ENCODE assay signal across 2 cellular contexts in genomic region chr16:1029259-1029545, GRCh38.
TF ChIP-seq lines count a peak whose summit lies in the region.

No MANE protein-coding gene starts in this region.

TF ChIP-seq in HepG2, 621 proteins besides CTCF, POLR2A, EP300 and RAD21:
- TF ChIP-seq ZBTB7A (CRISPR knock-in tag; IDR thresholded peaks at IDR 0.05) (0 out of 2 replicates have a peak, but pooled peaks have one; percentile 2), TFAP4 (IDR thresholded peaks at IDR 0.05; ENCODE audit: borderline replicate concordance, low read depth) (no peak)

TF ChIP-seq in WTC11, 78 proteins besides CTCF, POLR2A, EP300 and RAD21:
- TF ChIP-seq TEAD4 (CRISPR knock-in tag; IDR thresholded peaks at IDR 0.05) (no peak), NFYB (CRISPR knock-in tag; conservative IDR thresholded peaks at IDR 0.05; ENCODE audit: low read depth) (no peak), MXD4 (CRISPR knock-in tag; IDR thresholded peaks at IDR 0.05; ENCODE audit: borderline replicate concordance) (no peak)
TF ChIP-seq in WTC11: peak in this region for 0.
